Comparison of ENCODE assay signal across 8 cellular contexts in genomic region chr14:104639889-104640548, GRCh38. TPM values are rescaled to one million over a fixed set of nuclear protein-coding genes. Genes with fewer than 3 reads are reported as not detected.
DNase-seq lines count a peak whose midpoint lies in the region; ATAC-seq, FAIRE-seq and TF ChIP-seq lines count a peak whose summit lies in the region.

No MANE protein-coding gene starts in this region.

- H3K27me3 Mint-ChIP-seq in activated B cell treated with CpG ODN at 0.5 μM for 24 hours: peaks cover 3% of the 10 kb centered on the region

- no peak overlapping the region for H3K4me3 ChIP-seq in A549

- peak; percentile 92 for TF ChIP-seq CTCF in A549 (IDR thresholded peaks at IDR 0.05)
- peak; percentile 94 for TF ChIP-seq CTCF in GM12873 (IDR thresholded peaks at IDR 0.05; ENCODE audit: insufficient read depth, low read depth, low read length, missing control alignments)
- TF ChIP-seq CTCF in activated B cell treated with CpG ODN at 0.5 μM for 24 hours (IDR thresholded peaks at IDR 0.05): no peak

- ATAC-seq in A549 (peak; percentile 88 to 98), activated B cell treated with CpG ODN at 0.5 μM for 24 hours (ENCODE audit: low read depth) (peak; percentile 91), left colon (peak; percentile 94), GM21360 (IDR thresholded peaks at IDR 0.05; ENCODE audit: unreplicated experiment) (no peak)

- H3K4me3 Mint-ChIP-seq in activated B cell treated with CpG ODN at 0.5 μM for 24 hours: no peak overlapping the region

- intact Hi-C loops in activated B cell treated with CpG ODN at 0.5 μM for 24 hours (cut with micrococcal nuclease) (no loop called here), left colon (cut with DNase I, micrococcal nuclease) (no loop called here)

- peaks cover 2% of the 10 kb centered on the region for H3K4me1 Mint-ChIP-seq in activated B cell treated with CpG ODN at 0.5 μM for 24 hours

- no peaks in the 10 kb centered on the region for H3K36me3 Mint-ChIP-seq in activated B cell treated with CpG ODN at 0.5 μM for 24 hours (ENCODE audit: low read depth)

- TF ChIP-seq EP300 in A549 (IDR thresholded peaks at IDR 0.05): no peak

- peak; percentile 77 to 87 for DNase-seq in A549 (ENCODE audit: low read depth in 1 of 2, low spot score in 1 of 2)
- peak; percentile 50 for DNase-seq in NCI-H2107 (lab: John Stamatoyannopoulos, UW)
- peak; percentile 61 for DNase-seq in activated B cell treated with CpG ODN at 0.5 μM for 24 hours
- DNase-seq in cerebellum (ENCODE audit: low spot score): peak; percentile 37
- peak in 1 of 2 donors; percentile 75 for DNase-seq in left colon
- peak; percentile 29 to 39 for DNase-seq in stimulated activated CD8-positive, alpha-beta memory T cell treated with anti-CD3 and anti-CD28 coated beads, Interleukin-2, amount 100 ng/mL, for 48 hours (ENCODE audit: low read depth in 2 of 2)

- H3K27ac ChIP-seq in A549: peak overlapping the region; percentile 42 to 55; a peak in 1 of 6 replicates

- 5% methylated on average over 19 of the region's 24 CpGs for WGBS in A549 (ENCODE audit: missing lambda C conversion rate)

- CTCF ChIA-PET in A549 (lab: Yijun Ruan, JAX) (interaction anchor here (0.5 to 6.3 kb wide), 45 partner anchors 9 to 606 kb away, joined by 3 to 45 read pairs (median 4); no protein-coding TSS in a partner anchor), activated B cell treated with CpG ODN at 0.5 μM for 24 hours (lab: Charles Lee) (interaction anchor here (1.2 to 1.9 kb wide), 4 partner anchors 69 to 562 kb away, joined by 3 to 10 read pairs (median 4); no protein-coding TSS in a partner anchor)

- peak; percentile 95 to 96 for TF ChIP-seq RAD21 in A549 (conservative IDR thresholded peaks at IDR 0.05 in 1 of 2, IDR thresholded peaks at IDR 0.05 in 1 of 2)

- H3K4me1 ChIP-seq in A549: peaks cover 11% of the 10 kb centered on the region; the same call in 1 of the 3 replicates

- 0 out of 3 replicates have a peak, but pooled peaks cover 2% of the 10 kb centered on the region for H3K9me3 ChIP-seq in A549

- no peak for TF ChIP-seq POLR2A in A549 (IDR thresholded peaks at IDR 0.05; ENCODE audit: low read length)

- FAIRE-seq in A549 (lab: Jason Lieb, UNC): no peak

- H3K4me2 ChIP-seq in A549: peak overlapping the region; percentile 86

- H3K9me3 Mint-ChIP-seq in activated B cell treated with CpG ODN at 0.5 μM for 24 hours: peaks cover 1% of the 10 kb centered on the region

- POLR2A ChIA-PET in A549 (lab: Yijun Ruan, JAX) (no interaction called here), activated B cell treated with CpG ODN at 0.5 μM for 24 hours (lab: Charles Lee) (no interaction called here)

- H3K27ac Mint-ChIP-seq in activated B cell treated with CpG ODN at 0.5 μM for 24 hours: no peak overlapping the region

TF ChIP-seq in A549, 52 proteins besides CTCF, POLR2A, EP300 and RAD21 (continues in another document):
- no peak for TF ChIP-seq NFE2L2 (conservative IDR thresholded peaks at IDR 0.05; ENCODE audit: low read length)
- no peak for TF ChIP-seq ATOH8 (CRISPR knock-in tag; IDR thresholded peaks at IDR 0.05; ENCODE audit: low read depth)
- no peak for TF ChIP-seq EHF (CRISPR knock-in tag; IDR thresholded peaks at IDR 0.05)
- TF ChIP-seq MAX (IDR thresholded peaks at IDR 0.05): 0 out of 2 replicates have a peak, but pooled peaks have one; percentile 24
- TF ChIP-seq SMC3 (IDR thresholded peaks at IDR 0.05): peak; percentile 80
- no peak for TF ChIP-seq RNF2 (IDR thresholded peaks at IDR 0.05; ENCODE audit: borderline replicate concordance, low read depth)
- no peak for TF ChIP-seq BCL3 (IDR thresholded peaks at IDR 0.05)
- no peak for TF ChIP-seq HES2 (IDR thresholded peaks at IDR 0.05)
- no peak for TF ChIP-seq HMGXB4 (CRISPR knock-in tag; IDR thresholded peaks at IDR 0.05; ENCODE audit: borderline replicate concordance)
- no peak for TF ChIP-seq EHMT2 (IDR thresholded peaks at IDR 0.05; ENCODE audit: low read depth)
- TF ChIP-seq FOSL2 (IDR thresholded peaks at IDR 0.05): no peak
- TF ChIP-seq FOSL2 (CRISPR knock-in tag; IDR thresholded peaks at IDR 0.05): no peak
- no peak for TF ChIP-seq HDAC2 (IDR thresholded peaks at IDR 0.05)
- no peak for TF ChIP-seq HOXA7 (CRISPR knock-in tag; IDR thresholded peaks at IDR 0.05)
- no peak for TF ChIP-seq JUN (IDR thresholded peaks at IDR 0.05)
- no peak for TF ChIP-seq CHD2 (IDR thresholded peaks at IDR 0.05; ENCODE audit: low read length, partially characterized antibody)
- TF ChIP-seq E2F6 (IDR thresholded peaks at IDR 0.05; ENCODE audit: borderline replicate concordance, low read depth): no peak
- TF ChIP-seq NPAS2 (CRISPR knock-in tag; IDR thresholded peaks at IDR 0.05; ENCODE audit: borderline replicate concordance): no peak
- no peak for TF ChIP-seq FOSB (CRISPR knock-in tag; IDR thresholded peaks at IDR 0.05)
- TF ChIP-seq ELK1 (IDR thresholded peaks at IDR 0.05; ENCODE audit: low read depth, low read length): no peak
- no peak for TF ChIP-seq KDM5A (IDR thresholded peaks at IDR 0.05)

RNA-seq across cellular contexts. Expression of gene TMEM179, which starts 35.4 kb away (rescaled TPM):
- polyA plus RNA-seq in A549 (2011; rRNA removed): 0.20 TPM in 1 of 2 replicates, not detected in the other
- polyA plus RNA-seq in A549 (2012; cell fraction: cytosol; rRNA removed): 0.28 and 0.74 TPM in 2 replicates
- polyA plus RNA-seq in A549 (2012; cell fraction: nucleus; rRNA removed): 0.49 and 1.2 TPM in 2 replicates
- 0.50 to 0.79 TPM (median 0.63 TPM) in 3 replicates for polyA plus RNA-seq in A549 (2017; fragmentation: RNase III; extraction: RNeasy Plus Mini Kit Qiagen cat#74134 plus additional on column Dnase treatment)
- 0.54 TPM in 1 of 2 replicates, not detected in the other for polyA minus RNA-seq in A549 (2011; rRNA and poly(A)+ RNA removed)
- not detected in 2 replicates for total RNA-seq in activated B cell treated with CpG ODN at 0.5 μM for 24 hours
- total RNA-seq in cerebellum: 15.7 TPM
- total RNA-seq in left colon: 1 to 10 TPM in 1 of 2 donors, under 1 TPM in 1; 0.34 to 1.7 TPM

RNA-seq across cellular contexts. Expression of gene INF2, which starts 49.4 kb away (rescaled TPM):
- polyA plus RNA-seq in A549 (2011; rRNA removed): 23.6 and 24.7 TPM in 2 replicates
- 68.4 and 94.0 TPM in 2 replicates for polyA plus RNA-seq in A549 (2012; cell fraction: cytosol; rRNA removed)
- 224 and 375 TPM in 2 replicates for polyA plus RNA-seq in A549 (2012; cell fraction: nucleus; rRNA removed)
- polyA plus RNA-seq in A549 (2017; fragmentation: RNase III; extraction: RNeasy Plus Mini Kit Qiagen cat#74134 plus additional on column Dnase treatment): 71.2 to 76.6 TPM (median 72.0 TPM) in 3 replicates
- polyA minus RNA-seq in A549 (2011; rRNA and poly(A)+ RNA removed): 19.6 and 27.7 TPM in 2 replicates
- total RNA-seq in activated B cell treated with CpG ODN at 0.5 μM for 24 hours: 38.6 and 47.2 TPM in 2 replicates
- 4.2 TPM for total RNA-seq in cerebellum
- 100 to 1,000 TPM; 187 to 203 TPM for total RNA-seq in left colon
